Comparison of ENCODE assay signal across 8 cellular contexts in genomic region chrX:129600981-129601424, GRCh38. TPM values are rescaled to one million over a fixed set of nuclear protein-coding genes. Genes with fewer than 3 reads are reported as not detected.
DNase-seq lines count a peak whose midpoint lies in the region; ATAC-seq and TF ChIP-seq lines count a peak whose summit lies in the region.

No MANE protein-coding gene starts in this region.

- no peaks in the 10 kb centered on the region for H3K27me3 ChIP-seq in liver (ENCODE audit: control insufficient read depth in 4 of 4, insufficient read depth in 4 of 4, low read length in 3 of 4)

- no peaks in the 10 kb centered on the region for H3K9me3 ChIP-seq in liver (ENCODE audit: control insufficient read depth in 4 of 4, low read length in 3 of 4)

- TF ChIP-seq CTCF in AG09309 (IDR thresholded peaks at IDR 0.05; ENCODE audit: control insufficient read depth, insufficient read depth, low read depth, low read length, missing control alignments) (peak; percentile 71), GM10266 (IDR thresholded peaks at IDR 0.05; ENCODE audit: control insufficient read depth, insufficient read depth, low read depth, missing control alignments) (peak; percentile 37), chondrocyte (IDR thresholded peaks at IDR 0.05) (peak; percentile 87), liver (IDR thresholded peaks at IDR 0.05; ENCODE audit: low read depth, low read length, missing input control) (peak; percentile 43)

- no peaks in the 10 kb centered on the region for H3K9me3 Mint-ChIP-seq in chondrocyte (ENCODE audit: low read depth)

- DNase-seq in AG09309 (ENCODE audit: low read depth) (no peak), GM10266 (ENCODE audit: extremely low spot score) (peak; percentile 8), NCI-H460 (ENCODE audit: extremely low read depth, low read depth) (peak; percentile 27), chondrocyte (ENCODE audit: low spot score) (no peak), NCI-H446 treated with DMSO at 0.1 percent for 48 hours (lab: John Stamatoyannopoulos, UW) (no peak), NK-92 (lab: John Stamatoyannopoulos, UW; ENCODE audit: unreplicated experiment) (no peak)

- no peaks in the 10 kb centered on the region for H3K27me3 Mint-ChIP-seq in chondrocyte (ENCODE audit: low read depth)

- H3K4me3 Mint-ChIP-seq in chondrocyte (ENCODE audit: unreplicated experiment) = no peak overlapping the region

- H3K4me3 ChIP-seq in AG09309 (ENCODE audit: control insufficient read depth, low read depth, low read length) (no peak overlapping the region), liver (ENCODE audit: low read depth in 1 of 3, low read length in 3 of 3) (no peak overlapping the region)

- H3K36me3 ChIP-seq in liver (ENCODE audit: control insufficient read depth in 4 of 4, insufficient read depth in 3 of 4, low read depth in 1 of 4, low read length in 3 of 4) = no peaks in the 10 kb centered on the region

- no peak overlapping the region for H3K9ac ChIP-seq in liver (ENCODE audit: low read depth in 1 of 2, low read length in 2 of 2)

- no peak overlapping the region for H3K27ac ChIP-seq in liver (ENCODE audit: low read depth in 1 of 2, low read length in 2 of 2)

- peaks cover 1 to 25% (median 18%) of the 10 kb centered on the region in 4 donors for H3K4me1 ChIP-seq in liver (ENCODE audit: control insufficient read depth in 4 of 4, insufficient read depth in 4 of 4, low read length in 3 of 4)

- peaks cover 21% of the 10 kb centered on the region for H3K4me1 Mint-ChIP-seq in chondrocyte (ENCODE audit: low read depth)

- TF ChIP-seq RAD21 in liver (IDR thresholded peaks at IDR 0.05) = peak; percentile 52 to 75

- H3K36me3 Mint-ChIP-seq in chondrocyte (ENCODE audit: low read depth) = peaks cover 8% of the 10 kb centered on the region

- ATAC-seq in HG02623 (IDR thresholded peaks at IDR 0.05; ENCODE audit: unreplicated experiment) = no peak

- H3K27ac Mint-ChIP-seq in chondrocyte (ENCODE audit: unreplicated experiment) = peak overlapping the region; percentile 27

- 40% methylated on average over 11 of the region's 11 CpGs for WGBS in liver

TF ChIP-seq in liver, 16 proteins besides CTCF, POLR2A, EP300 and RAD21:
- TF ChIP-seq HNF4A (conservative IDR thresholded peaks at IDR 0.05) (no peak), YY1 (IDR thresholded peaks at IDR 0.05) (no peak), FOXA2 (IDR thresholded peaks at IDR 0.05) (no peak), JUND (IDR thresholded peaks at IDR 0.05) (no peak)
- TF ChIP-seq, protein P1, sequence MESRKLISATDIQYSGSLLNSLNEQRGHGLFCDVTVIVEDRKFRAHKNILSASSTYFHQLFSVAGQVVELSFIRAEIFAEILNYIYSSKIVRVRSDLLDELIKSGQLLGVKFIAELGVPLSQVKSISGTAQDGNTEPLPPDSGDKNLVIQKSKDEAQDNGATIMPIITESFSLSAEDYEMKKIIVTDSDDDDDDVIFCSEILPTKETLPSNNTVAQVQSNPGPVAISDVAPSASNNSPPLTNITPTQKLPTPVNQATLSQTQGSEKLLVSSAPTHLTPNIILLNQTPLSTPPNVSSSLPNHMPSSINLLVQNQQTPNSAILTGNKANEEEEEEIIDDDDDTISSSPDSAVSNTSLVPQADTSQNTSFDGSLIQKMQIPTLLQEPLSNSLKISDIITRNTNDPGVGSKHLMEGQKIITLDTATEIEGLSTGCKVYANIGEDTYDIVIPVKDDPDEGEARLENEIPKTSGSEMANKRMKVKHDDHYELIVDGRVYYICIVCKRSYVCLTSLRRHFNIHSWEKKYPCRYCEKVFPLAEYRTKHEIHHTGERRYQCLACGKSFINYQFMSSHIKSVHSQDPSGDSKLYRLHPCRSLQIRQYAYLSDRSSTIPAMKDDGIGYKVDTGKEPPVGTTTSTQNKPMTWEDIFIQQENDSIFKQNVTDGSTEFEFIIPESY (IDR thresholded peaks at IDR 0.05) = no peak

RNA-seq across cellular contexts. Expression of gene APLN, which starts 53.8 kb away (rescaled TPM):
- total RNA-seq in NCI-H460 (2014; rRNA removed; shearing (Covaris generic)) = 8.9 and 9.8 TPM in 2 replicates
- polyA plus RNA-seq in NCI-H460 (2014; cell fraction: nucleus; rRNA removed) = 39.9 and 45.9 TPM in 2 replicates
- total RNA-seq in chondrocyte (0.19 to 1.3 TPM (median 1.1 TPM) in 3 replicates), liver (under 1 TPM in 1 of 2 donors, not detected in 1; 0.19 TPM)
- polyA plus RNA-seq in liver = under 1 TPM in 1 of 2 donors, not detected in 1; 0.33 TPM

Comparison
In these comparisons a context has a peak if more than half of its experiments do, and no peak if none do; other contexts are left out.
1. DNase-seq: peak in GM10266 (single experiment) and NCI-H460 (single experiment); none in AG09309 (single experiment), chondrocyte (single experiment), NCI-H446 treated with DMSO at 0.1 percent for 48 hours (single experiment) and NK-92 (single experiment).
2. CTCF ChIP-seq: peak in every context shown above with its lines; median percentile 87 in chondrocyte; 71 in AG09309; 43 in liver; 37 in GM10266.